ENCODE assay signal across 8 cellular contexts in genomic region chr17:36485805-36486203, GRCh38. TPM values are rescaled to one million over a fixed set of nuclear protein-coding genes. Genes with fewer than 3 reads are reported as not detected.
DNase-seq lines count a peak whose midpoint lies in the region; ATAC-seq, FAIRE-seq and TF ChIP-seq lines count a peak whose summit lies in the region.

No MANE protein-coding gene starts in this region.

- CTCF ChIA-PET in HepG2 (lab: Yijun Ruan, JAX; ENCODE audit: low intra/inter-chr PET ratio, low total read pairs) = no interaction called here

- TF ChIP-seq RAD21 in HepG2 (CRISPR knock-in tag; IDR thresholded peaks at IDR 0.05) = no peak

- H3K9me3 Mint-ChIP-seq in activated naive CD4-positive, alpha-beta T cell treated with anti-CD3 and anti-CD28 coated beads, Interleukin-2, amount 50 U/mL, for 72 hours = no peaks in the 10 kb centered on the region

- intact Hi-C loops in HepG2 (cut with micrococcal nuclease; ENCODE audit: unreplicated experiment) (loop anchor here (5.0 kb wide), 1 partner anchor 56 kb away; the partner anchor contains the start of gene GGNBP2), upper lobe of right lung (cut with DNase I) (no loop called here)

- TF ChIP-seq EP300 in HepG2 (IDR thresholded peaks at IDR 0.05; ENCODE audit: low read depth in 2 of 2, low read length in 2 of 2) (no peak), HepG2 (CRISPR knock-in tag; IDR thresholded peaks at IDR 0.05; ENCODE audit: borderline replicate concordance) (no peak)

- H3K4me1 ChIP-seq in HepG2 (ENCODE audit: insufficient read depth, low read length) = peaks cover 41% of the 10 kb centered on the region
- peaks cover 29% of the 10 kb centered on the region for H3K4me1 ChIP-seq in upper lobe of right lung

- H3K4me2 ChIP-seq in HepG2 (ENCODE audit: low read depth, low read length) = peak overlapping the region; percentile 81

- FAIRE-seq in HepG2 (lab: Jason Lieb, UNC) = no peak

- H3K9ac ChIP-seq in HepG2 (ENCODE audit: insufficient read depth, low read depth, low read length) = 0 out of 2 replicates have a peak overlapping the region, but pooled peaks have one; percentile 90

- H3K27me3 ChIP-seq in HepG2 (ENCODE audit: control insufficient read depth in 1 of 2, insufficient read depth in 2 of 2, low read length in 2 of 2) = peaks cover 0 to 9% of the 10 kb centered on the region in 2 experiments; a peak in 1 of 5 replicates
- peaks cover 17% of the 10 kb centered on the region for H3K27me3 ChIP-seq in upper lobe of right lung

- H3K36me3 ChIP-seq in HepG2 (replicated peaks in 1 of 2; ENCODE audit: control insufficient read depth in 1 of 2, insufficient read depth in 2 of 2, low read length in 2 of 2) (peaks cover 0 to 3% of the 10 kb centered on the region in 2 experiments; a peak in 2 of 5 replicates), upper lobe of right lung (no peaks in the 10 kb centered on the region)

- 32% methylated on average over 6 of the region's 10 CpGs for WGBS in HepG2 (ENCODE audit: low lambda C conversion rate)

- in situ Hi-C loops in HepG2 (cut with HindIII; ENCODE audit: extremely low pct_ligation_motif_present, low pct_unique_long_range_greater_than_20kb) = loop anchor here (25.0 kb wide), 1 partner anchor 524 kb away; no protein-coding TSS in a partner anchor
- in situ Hi-C loops in KBM-7 (cut with MboI; ENCODE audit: low pct_unique_long_range_greater_than_20kb, low sequenced_read_pairs) = no loop called here

- ATAC-seq in GM21786 (IDR thresholded peaks at IDR 0.05; ENCODE audit: unreplicated experiment) (peak; percentile 18), HepG2 (no peak), upper lobe of right lung (no peak), HG03521 (IDR thresholded peaks at IDR 0.05; ENCODE audit: unreplicated experiment) (no peak)
- no peak for ATAC-seq in activated naive CD4-positive, alpha-beta T cell treated with anti-CD3 and anti-CD28 coated beads, Interleukin-2, amount 50 U/mL, for 72 hours

- TF ChIP-seq POLR2A in HepG2 (IDR thresholded peaks at IDR 0.05; ENCODE audit: insufficient read depth in 1 of 2, low read depth in 2 of 2, low read length in 2 of 2) = no peak

- no peak for DNase-seq in activated naive CD4-positive, alpha-beta T cell treated with anti-CD3 and anti-CD28 coated beads, Interleukin-2, amount 50 U/mL, for 72 hours (ENCODE audit: low spot score in 2 of 2)
- DNase-seq in HepG2 (ENCODE audit: low spot score) = no peak
- no peak for DNase-seq in upper lobe of right lung
- no peak for DNase-seq in kidney glomerular epithelial cell (lab: John Stamatoyannopoulos, UW)
- DNase-seq in KBM-7 = no peak

- no peaks in the 10 kb centered on the region for H4K20me1 ChIP-seq in HepG2 (ENCODE audit: insufficient read depth, low read length)

- TF ChIP-seq CTCF in 22Rv1 (IDR thresholded peaks at IDR 0.05) (no peak), HepG2 (CRISPR knock-in tag; IDR thresholded peaks at IDR 0.05) (no peak), upper lobe of right lung (IDR thresholded peaks at IDR 0.05) (no peak)

- peaks cover 18 to 36% of the 10 kb centered on the region in 2 donors for H3K36me3 Mint-ChIP-seq in activated naive CD4-positive, alpha-beta T cell treated with anti-CD3 and anti-CD28 coated beads, Interleukin-2, amount 50 U/mL, for 72 hours

- H3K4me3 ChIP-seq in HepG2 (replicated peaks in 1 of 3; ENCODE audit: insufficient read depth in 1 of 3, low read depth in 2 of 3, low read length in 3 of 3) = peak overlapping the region; percentile 83 to 100 (median 95); a peak in 5 of 6 replicates
- H3K4me3 ChIP-seq in upper lobe of right lung = peak overlapping the region; percentile 78

- H3K27ac Mint-ChIP-seq in activated naive CD4-positive, alpha-beta T cell treated with anti-CD3 and anti-CD28 coated beads, Interleukin-2, amount 50 U/mL, for 72 hours = peak overlapping the region; percentile 94 to 100

- POLR2A ChIA-PET in HepG2 (lab: Yijun Ruan, JAX) = interaction anchor here (0.7 to 1.4 kb wide), 6 partner anchors 9 to 677 kb away, joined by 3 to 8 read pairs (median 4); partner anchors contain the start of genes GGNBP2, PIGW and TAF15

- H3K27ac ChIP-seq in 22Rv1 (peak overlapping the region; percentile 72), HepG2 (ENCODE audit: extremely low read length, insufficient read depth, low read length) (no peak overlapping the region), upper lobe of right lung (no peak overlapping the region)

- H3K9me3 ChIP-seq in HepG2 (ENCODE audit: low read length) (no peaks in the 10 kb centered on the region), upper lobe of right lung (no peaks in the 10 kb centered on the region)

- H3K79me2 ChIP-seq in HepG2 (ENCODE audit: insufficient read depth, low read length) = peaks cover 36% of the 10 kb centered on the region

- no TSS peak for BruUV-seq in HepG2 (replicated peaks; lab: Mats Ljungman, UMichigan)

- peak overlapping the region; percentile 89 for H2AFZ ChIP-seq in HepG2 (ENCODE audit: low read length)

RNA-seq across cellular contexts. Expression of gene ZNHIT3, which starts 0.7 kb away (rescaled TPM):
- total RNA-seq in activated naive CD4-positive, alpha-beta T cell treated with anti-CD3 and anti-CD28 coated beads, Interleukin-2, amount 50 U/mL, for 72 hours = 10 to 100 TPM; 47.4 to 62.3 TPM
- total RNA-seq in HepG2 (2016; rRNA removed; fragmentation: Illumina TruSeq; extraction: Trizol) (66.6 and 88.3 TPM in 2 replicates), upper lobe of right lung (29.0 TPM)
- 29.8 and 32.2 TPM in 2 replicates for total RNA-seq in HepG2 (2016; cell fraction: cytosol; rRNA removed; fragmentation: Illumina TruSeq; extraction: Trizol; ENCODE audit: low read depth)
- total RNA-seq in HepG2 (2016; cell fraction: insoluble cytoplasmic fraction; rRNA removed; fragmentation: Illumina TruSeq; extraction: Trizol) = 67.3 and 89.4 TPM in 2 replicates
- total RNA-seq in HepG2 (2016; cell fraction: membrane; rRNA removed; fragmentation: Illumina TruSeq; extraction: Trizol) = 41.9 and 45.5 TPM in 2 replicates
- total RNA-seq in HepG2 (2016; cell fraction: nucleus; rRNA removed; fragmentation: Illumina TruSeq; extraction: Trizol) = 27.8 and 28.2 TPM in 2 replicates
- polyA plus RNA-seq in HepG2 (2011; rRNA removed) = 60.9 and 77.4 TPM in 2 replicates
- polyA plus RNA-seq in HepG2 (2011; cell fraction: cytosol; rRNA removed) = 58.2 and 69.6 TPM in 2 replicates
- polyA plus RNA-seq in HepG2 (2011; cell fraction: nucleus; rRNA removed) = 16.3 and 25.3 TPM in 2 replicates
- polyA plus RNA-seq in HepG2 (2012) = 48.2 and 51.5 TPM in 2 replicates
- 30.5 and 31.3 TPM in 2 replicates for polyA plus RNA-seq in HepG2 (2016; cell fraction: cytosol; fragmentation: Illumina TruSeq; extraction: Trizol; ENCODE audit: low read depth)
- 87.9 and 101 TPM in 2 replicates for polyA plus RNA-seq in HepG2 (2016; cell fraction: insoluble cytoplasmic fraction; fragmentation: Illumina TruSeq; extraction: Trizol; ENCODE audit: low read depth)
- 43.8 and 44.5 TPM in 2 replicates for polyA plus RNA-seq in HepG2 (2016; cell fraction: membrane; fragmentation: Illumina TruSeq; extraction: Trizol; ENCODE audit: low read depth)
- polyA plus RNA-seq in HepG2 (2016; cell fraction: nucleus; fragmentation: Illumina TruSeq; extraction: Trizol; ENCODE audit: insufficient read depth, low read depth) = 41.8 and 50.1 TPM in 2 replicates
- 22.7 and 35.2 TPM in 2 replicates for polyA minus RNA-seq in HepG2 (2011; rRNA and poly(A)+ RNA removed; ENCODE audit: low replicate concordance)
- 8.5 and 13.5 TPM in 2 replicates for polyA minus RNA-seq in HepG2 (2011; cell fraction: cytosol; rRNA and poly(A)+ RNA removed)
- 20.0 and 28.6 TPM in 2 replicates for polyA minus RNA-seq in HepG2 (2011; cell fraction: nucleus; rRNA and poly(A)+ RNA removed)

RNA-seq across cellular contexts. Expression of gene MYO19, which starts 48.9 kb away (rescaled TPM):
- total RNA-seq in activated naive CD4-positive, alpha-beta T cell treated with anti-CD3 and anti-CD28 coated beads, Interleukin-2, amount 50 U/mL, for 72 hours = 100 to 1,000 TPM; 153 to 170 TPM
- total RNA-seq in HepG2 (2016; rRNA removed; fragmentation: Illumina TruSeq; extraction: Trizol) (46.8 and 75.7 TPM in 2 replicates), upper lobe of right lung (36.8 TPM)
- total RNA-seq in HepG2 (2016; cell fraction: cytosol; rRNA removed; fragmentation: Illumina TruSeq; extraction: Trizol; ENCODE audit: low read depth) = 70.2 and 74.2 TPM in 2 replicates
- total RNA-seq in HepG2 (2016; cell fraction: insoluble cytoplasmic fraction; rRNA removed; fragmentation: Illumina TruSeq; extraction: Trizol) = 42.5 and 72.3 TPM in 2 replicates
- 73.2 and 82.2 TPM in 2 replicates for total RNA-seq in HepG2 (2016; cell fraction: membrane; rRNA removed; fragmentation: Illumina TruSeq; extraction: Trizol)
- 105 and 110 TPM in 2 replicates for total RNA-seq in HepG2 (2016; cell fraction: nucleus; rRNA removed; fragmentation: Illumina TruSeq; extraction: Trizol)
- 80.8 and 82.3 TPM in 2 replicates for polyA plus RNA-seq in HepG2 (2011; rRNA removed)
- 31.7 and 43.3 TPM in 2 replicates for polyA plus RNA-seq in HepG2 (2011; cell fraction: cytosol; rRNA removed)
- polyA plus RNA-seq in HepG2 (2011; cell fraction: nucleus; rRNA removed) = 435 and 511 TPM in 2 replicates
- 38.9 and 47.5 TPM in 2 replicates for polyA plus RNA-seq in HepG2 (2012)
- polyA plus RNA-seq in HepG2 (2016; cell fraction: cytosol; fragmentation: Illumina TruSeq; extraction: Trizol; ENCODE audit: low read depth) = 29.1 and 34.3 TPM in 2 replicates
- 38.5 and 44.1 TPM in 2 replicates for polyA plus RNA-seq in HepG2 (2016; cell fraction: insoluble cytoplasmic fraction; fragmentation: Illumina TruSeq; extraction: Trizol; ENCODE audit: low read depth)
- 43.7 and 46.4 TPM in 2 replicates for polyA plus RNA-seq in HepG2 (2016; cell fraction: membrane; fragmentation: Illumina TruSeq; extraction: Trizol; ENCODE audit: low read depth)
- 202 and 205 TPM in 2 replicates for polyA plus RNA-seq in HepG2 (2016; cell fraction: nucleus; fragmentation: Illumina TruSeq; extraction: Trizol; ENCODE audit: insufficient read depth, low read depth)
- polyA minus RNA-seq in HepG2 (2011; rRNA and poly(A)+ RNA removed; ENCODE audit: low replicate concordance) = 151 and 353 TPM in 2 replicates
- 25.4 and 29.5 TPM in 2 replicates for polyA minus RNA-seq in HepG2 (2011; cell fraction: cytosol; rRNA and poly(A)+ RNA removed)
- 222 and 248 TPM in 2 replicates for polyA minus RNA-seq in HepG2 (2011; cell fraction: nucleus; rRNA and poly(A)+ RNA removed)

RNA-seq across cellular contexts. Expression of gene PIGW, which starts 49.0 kb away (rescaled TPM):
- total RNA-seq in activated naive CD4-positive, alpha-beta T cell treated with anti-CD3 and anti-CD28 coated beads, Interleukin-2, amount 50 U/mL, for 72 hours = 10 to 100 TPM in 1 of 2 donors, 1 to 10 TPM in 1; 7.7 to 11.6 TPM
- total RNA-seq in HepG2 (2016; rRNA removed; fragmentation: Illumina TruSeq; extraction: Trizol) (24.0 and 26.5 TPM in 2 replicates), upper lobe of right lung (8.6 TPM)
- 4.4 and 5.1 TPM in 2 replicates for total RNA-seq in HepG2 (2016; cell fraction: cytosol; rRNA removed; fragmentation: Illumina TruSeq; extraction: Trizol; ENCODE audit: low read depth)
- total RNA-seq in HepG2 (2016; cell fraction: insoluble cytoplasmic fraction; rRNA removed; fragmentation: Illumina TruSeq; extraction: Trizol) = 21.6 and 25.0 TPM in 2 replicates
- total RNA-seq in HepG2 (2016; cell fraction: membrane; rRNA removed; fragmentation: Illumina TruSeq; extraction: Trizol) = 19.0 and 23.1 TPM in 2 replicates
- 20.3 and 22.4 TPM in 2 replicates for total RNA-seq in HepG2 (2016; cell fraction: nucleus; rRNA removed; fragmentation: Illumina TruSeq; extraction: Trizol)
- polyA plus RNA-seq in HepG2 (2011; rRNA removed) = 6.6 and 9.0 TPM in 2 replicates
- polyA plus RNA-seq in HepG2 (2011; cell fraction: cytosol; rRNA removed) = 4.7 and 6.7 TPM in 2 replicates
- 3.9 and 4.8 TPM in 2 replicates for polyA plus RNA-seq in HepG2 (2011; cell fraction: nucleus; rRNA removed)
- 11.2 and 12.6 TPM in 2 replicates for polyA plus RNA-seq in HepG2 (2012)
- 5.5 and 6.5 TPM in 2 replicates for polyA plus RNA-seq in HepG2 (2016; cell fraction: cytosol; fragmentation: Illumina TruSeq; extraction: Trizol; ENCODE audit: low read depth)
- polyA plus RNA-seq in HepG2 (2016; cell fraction: insoluble cytoplasmic fraction; fragmentation: Illumina TruSeq; extraction: Trizol; ENCODE audit: low read depth) = 25.9 and 29.3 TPM in 2 replicates
- 20.3 and 21.1 TPM in 2 replicates for polyA plus RNA-seq in HepG2 (2016; cell fraction: membrane; fragmentation: Illumina TruSeq; extraction: Trizol; ENCODE audit: low read depth)
- 29.7 and 32.1 TPM in 2 replicates for polyA plus RNA-seq in HepG2 (2016; cell fraction: nucleus; fragmentation: Illumina TruSeq; extraction: Trizol; ENCODE audit: insufficient read depth, low read depth)
- polyA minus RNA-seq in HepG2 (2011; rRNA and poly(A)+ RNA removed; ENCODE audit: low replicate concordance) = 2.8 and 4.8 TPM in 2 replicates
- 3.5 and 6.3 TPM in 2 replicates for polyA minus RNA-seq in HepG2 (2011; cell fraction: cytosol; rRNA and poly(A)+ RNA removed)
- polyA minus RNA-seq in HepG2 (2011; cell fraction: nucleus; rRNA and poly(A)+ RNA removed) = 6.3 and 7.2 TPM in 2 replicates

RNA-seq across cellular contexts. Expression of gene GGNBP2, which starts 58.9 kb away (rescaled TPM):
- 100 to 1,000 TPM in 1 of 2 donors, 10 to 100 TPM in 1; 97.7 to 151 TPM for total RNA-seq in activated naive CD4-positive, alpha-beta T cell treated with anti-CD3 and anti-CD28 coated beads, Interleukin-2, amount 50 U/mL, for 72 hours
- 53.3 and 59.6 TPM in 2 replicates for total RNA-seq in HepG2 (2016; rRNA removed; fragmentation: Illumina TruSeq; extraction: Trizol)
- total RNA-seq in HepG2 (2016; cell fraction: cytosol; rRNA removed; fragmentation: Illumina TruSeq; extraction: Trizol; ENCODE audit: low read depth) = 12.2 and 13.2 TPM in 2 replicates
- 54.5 and 55.8 TPM in 2 replicates for total RNA-seq in HepG2 (2016; cell fraction: insoluble cytoplasmic fraction; rRNA removed; fragmentation: Illumina TruSeq; extraction: Trizol)
- total RNA-seq in HepG2 (2016; cell fraction: membrane; rRNA removed; fragmentation: Illumina TruSeq; extraction: Trizol) = 17.0 and 19.1 TPM in 2 replicates
- 64.6 and 73.8 TPM in 2 replicates for total RNA-seq in HepG2 (2016; cell fraction: nucleus; rRNA removed; fragmentation: Illumina TruSeq; extraction: Trizol)
- 75.5 and 84.2 TPM in 2 replicates for polyA plus RNA-seq in HepG2 (2011; rRNA removed)
- polyA plus RNA-seq in HepG2 (2011; cell fraction: cytosol; rRNA removed) = 29.8 and 38.5 TPM in 2 replicates
- polyA plus RNA-seq in HepG2 (2011; cell fraction: nucleus; rRNA removed) = 127 and 151 TPM in 2 replicates
- polyA plus RNA-seq in HepG2 (2012) = 41.9 and 49.1 TPM in 2 replicates
- 4.2 and 5.6 TPM in 2 replicates for polyA plus RNA-seq in HepG2 (2016; cell fraction: cytosol; fragmentation: Illumina TruSeq; extraction: Trizol; ENCODE audit: low read depth)
- 65.2 and 70.6 TPM in 2 replicates for polyA plus RNA-seq in HepG2 (2016; cell fraction: insoluble cytoplasmic fraction; fragmentation: Illumina TruSeq; extraction: Trizol; ENCODE audit: low read depth)
- polyA plus RNA-seq in HepG2 (2016; cell fraction: membrane; fragmentation: Illumina TruSeq; extraction: Trizol; ENCODE audit: low read depth) = 9.6 and 11.3 TPM in 2 replicates
- 118 and 132 TPM in 2 replicates for polyA plus RNA-seq in HepG2 (2016; cell fraction: nucleus; fragmentation: Illumina TruSeq; extraction: Trizol; ENCODE audit: insufficient read depth, low read depth)
- polyA minus RNA-seq in HepG2 (2011; rRNA and poly(A)+ RNA removed; ENCODE audit: low replicate concordance) = 67.2 and 86.8 TPM in 2 replicates
- polyA minus RNA-seq in HepG2 (2011; cell fraction: cytosol; rRNA and poly(A)+ RNA removed) = 16.6 and 22.4 TPM in 2 replicates
- polyA minus RNA-seq in HepG2 (2011; cell fraction: nucleus; rRNA and poly(A)+ RNA removed) = 108 and 109 TPM in 2 replicates
- total RNA-seq in upper lobe of right lung = 81.7 TPM
